Comparison of ENCODE assay signal across 13 cellular contexts in genomic region chr3:99562138-99562537, GRCh38.
A peak's percentile ranks its signal among the peaks of the same experiment; 100 is the strongest.
DNase-seq lines count a peak whose midpoint lies in the region; ATAC-seq, FAIRE-seq and TF ChIP-seq lines count a peak whose summit lies in the region.
"Had no signal": no experiment of that assay in that cellular context is flagged by ENCODE, and none has a peak within 500 bp of the region (broad histone marks: within the 10 kb centered on the region; RNA-seq: fewer than 3 reads in every experiment).

No MANE protein-coding gene starts in this region.

- H3K36me3 ChIP-seq in HepG2 (replicated peaks in 1 of 2; ENCODE audit: control insufficient read depth in 1 of 2, insufficient read depth in 2 of 2, low read length in 2 of 2) = no peaks in the 10 kb centered on the region
- no peaks in the 10 kb centered on the region for H3K36me3 ChIP-seq in right lobe of liver

- TF ChIP-seq EP300 in HepG2 (IDR thresholded peaks at IDR 0.05; ENCODE audit: low read depth in 2 of 2, low read length in 2 of 2) (no peak), HepG2 (CRISPR knock-in tag; IDR thresholded peaks at IDR 0.05; ENCODE audit: borderline replicate concordance) (no peak)

- intact Hi-C loops in HepG2 (cut with micrococcal nuclease; ENCODE audit: unreplicated experiment) (no loop called here), right lobe of liver (cut with DNase I) (no loop called here)

- TF ChIP-seq POLR2A in HepG2 (IDR thresholded peaks at IDR 0.05; ENCODE audit: insufficient read depth in 1 of 2, low read depth in 2 of 2, low read length in 2 of 2) = no peak
- TF ChIP-seq POLR2A in right lobe of liver (IDR thresholded peaks at IDR 0.05) = no peak

- no TSS peak for BruUV-seq in HepG2 (replicated peaks; lab: Mats Ljungman, UMichigan)

- H3K79me2 ChIP-seq in HepG2 (ENCODE audit: insufficient read depth, low read length) = no peaks in the 10 kb centered on the region

- H3K4me3 Mint-ChIP-seq in WTC11 = no peak overlapping the region

- H3K27ac ChIP-seq in HepG2 (ENCODE audit: extremely low read length, insufficient read depth, low read length) = no peak overlapping the region
- no peak overlapping the region for H3K27ac ChIP-seq in right lobe of liver

- no peak for ATAC-seq in HepG2
- ATAC-seq in right lobe of liver = no peak
- ATAC-seq in WTC11 = peak; percentile 76
- ATAC-seq in GM21390 (IDR thresholded peaks at IDR 0.05; ENCODE audit: unreplicated experiment) = no peak

- H4K20me1 ChIP-seq in HepG2 (ENCODE audit: insufficient read depth, low read length) = no peaks in the 10 kb centered on the region

- H3K4me3 ChIP-seq in HepG2 (replicated peaks in 1 of 3; ENCODE audit: insufficient read depth in 1 of 3, low read depth in 2 of 3, low read length in 3 of 3) (no peak overlapping the region), right lobe of liver (no peak overlapping the region)

- H3K4me1 ChIP-seq in HepG2 (ENCODE audit: insufficient read depth, low read length) (no peaks in the 10 kb centered on the region), right lobe of liver (no peaks in the 10 kb centered on the region)

- no peak overlapping the region for H3K27ac Mint-ChIP-seq in WTC11
- H3K27ac Mint-ChIP-seq: naive B cell had no signal

- DNase-seq in HepG2 (ENCODE audit: low spot score) (no peak), right lobe of liver (no peak), WTC11 (ENCODE audit: low spot score) (peak; percentile 56), glomerular visceral epithelial cell (ENCODE audit: extremely low spot score) (peak; percentile 36), NK-92 (lab: John Stamatoyannopoulos, UW; ENCODE audit: unreplicated experiment) (no peak), DMS153 (lab: John Stamatoyannopoulos, UW) (no peak), RCC 7860 (ENCODE audit: low spot score) (no peak)
- DNase-seq: activated CD4-positive, alpha-beta T cell treated with anti-CD3 and anti-CD28 coated beads, Interleukin-2, amount 50 U/mL, for 4 hours; activated gamma-delta T cell treated with Interleukin-2 at 50 U/mL for 16 hours; naive B cell; NCI-H345; stimulated activated CD4-positive, alpha-beta T cell treated with anti-CD3 and anti-CD28 coated beads, Interleukin-12 subunit alpha, Interleukin-12 subunit beta, amount 100 ng/mL, for 4 hours had no signal

- TF ChIP-seq CTCF in HepG2 (CRISPR knock-in tag; IDR thresholded peaks at IDR 0.05) = no peak
- TF ChIP-seq CTCF in right lobe of liver (IDR thresholded peaks at IDR 0.05) = no peak
- no peak for TF ChIP-seq CTCF in WTC11 (IDR thresholded peaks at IDR 0.05)

- FAIRE-seq in HepG2 (lab: Jason Lieb, UNC) (no peak), RCC 7860 (lab: Jason Lieb, UNC) (no peak)

- no peaks in the 10 kb centered on the region for H3K4me1 Mint-ChIP-seq in WTC11
- H3K4me1 Mint-ChIP-seq: naive B cell had no signal

- H3K9me3 ChIP-seq in HepG2 (ENCODE audit: low read length) = no peaks in the 10 kb centered on the region
- peaks cover 0 to 3% (median 0%) of the 10 kb centered on the region in 4 donors for H3K9me3 ChIP-seq in right lobe of liver

- no peak for TF ChIP-seq RAD21 in HepG2 (CRISPR knock-in tag; IDR thresholded peaks at IDR 0.05)

- no peak overlapping the region for H3K9ac ChIP-seq in HepG2 (ENCODE audit: insufficient read depth, low read depth, low read length)

- peaks cover 22% of the 10 kb centered on the region for H3K9me3 Mint-ChIP-seq in WTC11

- H3K27me3 ChIP-seq in HepG2 (ENCODE audit: control insufficient read depth in 1 of 2, insufficient read depth in 2 of 2, low read length in 2 of 2) (no peaks in the 10 kb centered on the region), right lobe of liver (no peaks in the 10 kb centered on the region)

- in situ Hi-C loops in HepG2 (cut with HindIII; ENCODE audit: extremely low pct_ligation_motif_present, low pct_unique_long_range_greater_than_20kb) = no loop called here

- H3K27me3 Mint-ChIP-seq in WTC11 (ENCODE audit: low read depth) = no peaks in the 10 kb centered on the region
- H3K27me3 Mint-ChIP-seq: naive B cell had no signal

- CTCF ChIA-PET in HepG2 (lab: Yijun Ruan, JAX; ENCODE audit: low intra/inter-chr PET ratio, low total read pairs) = no interaction called here
- CTCF ChIA-PET in WTC11 (lab: Charles Lee) = interaction anchor here (0.6 to 1.5 kb wide), 3 partner anchors 11 to 63 kb away, joined by 3 to 5 read pairs (median 3); no protein-coding TSS in a partner anchor

- WGBS in HepG2 (ENCODE audit: low lambda C conversion rate) = 7% methylated on average over 1 of the region's 1 CpG
- 31% methylated on average over 1 of the region's 1 CpG for WGBS in right lobe of liver (ENCODE audit: insufficient coverage, low coverage, low lambda C conversion rate, missing lambda C conversion rate)

- POLR2A ChIA-PET in HepG2 (lab: Yijun Ruan, JAX) (no interaction called here), WTC11 (lab: Charles Lee) (no interaction called here)

- no peak overlapping the region for H2AFZ ChIP-seq in HepG2 (ENCODE audit: low read length)

- no peaks in the 10 kb centered on the region for H3K36me3 Mint-ChIP-seq in WTC11
- H3K36me3 Mint-ChIP-seq: naive B cell had no signal

- no peak overlapping the region for H3K4me2 ChIP-seq in HepG2 (ENCODE audit: low read depth, low read length)

TF ChIP-seq in HepG2, 621 proteins besides CTCF, POLR2A, EP300 and RAD21 (continues in another document):
- no peak for TF ChIP-seq ZBED4 (CRISPR knock-in tag; IDR thresholded peaks at IDR 0.05; ENCODE audit: borderline replicate concordance)

TF ChIP-seq in WTC11, 78 proteins besides CTCF, POLR2A, EP300 and RAD21:
- TF ChIP-seq ZMAT4 (CRISPR knock-in tag; IDR thresholded peaks at IDR 0.05) (no peak), AFF4 (CRISPR knock-in tag; IDR thresholded peaks at IDR 0.05; ENCODE audit: borderline replicate concordance) (no peak), USF2 (CRISPR knock-in tag; IDR thresholded peaks at IDR 0.05) (no peak), SOX15 (CRISPR knock-in tag; IDR thresholded peaks at IDR 0.05) (no peak), NR1H2 (CRISPR knock-in tag; IDR thresholded peaks at IDR 0.05) (no peak)

Comparison
In these comparisons a context has a peak if more than half of its experiments do, and no peak if none do; other contexts are left out.
1. DNase-seq: peak in WTC11 (single experiment) and glomerular visceral epithelial cell (single experiment); none in HepG2 (single experiment), right lobe of liver (0 of 3), NK-92 (single experiment), DMS153 (single experiment) and RCC 7860 (single experiment).